Comparison of ENCODE assay signal across 23 cellular contexts in genomic region chr3:185322111-185322510, GRCh38. TPM values are rescaled to one million over a fixed set of nuclear protein-coding genes. Genes with fewer than 3 reads are reported as not detected.
A peak's percentile ranks its signal among the peaks of the same experiment; 100 is the strongest.
DNase-seq lines count a peak whose midpoint lies in the region; ATAC-seq, FAIRE-seq and TF ChIP-seq lines count a peak whose summit lies in the region.
"Had no signal": no experiment of that assay in that cellular context is flagged by ENCODE, and none has a peak within 500 bp of the region (broad histone marks: within the 10 kb centered on the region; RNA-seq: fewer than 3 reads in every experiment).

No MANE protein-coding gene starts in this region.

- CTCF ChIA-PET in A549 (lab: Yijun Ruan, JAX), result no interaction called here
- CTCF ChIA-PET in Panc1 (lab: Charles Lee), result no interaction called here

- no peaks in the 10 kb centered on the region for H3K4me1 Mint-ChIP-seq in H9

- WGBS in A549 (ENCODE audit: missing lambda C conversion rate), result 84% methylated on average over 3 of the region's 3 CpGs
- 80% methylated on average over 3 of the region's 3 CpGs for WGBS in hepatocyte (ENCODE audit: low lambda C conversion rate, missing lambda C conversion rate)
- WGBS in H9 (ENCODE audit: extremely low coverage, insufficient read length, low lambda C conversion rate), result no CpG with 5 or more reads among the region's 3 CpGs

- H3K27ac ChIP-seq in A549 (peak overlapping the region; percentile 44 to 59; a peak in 4 of 6 replicates), KMS-11 (no peak overlapping the region; the same call in 1 of the 2 replicates), Panc1 (ENCODE audit: low read length) (peak overlapping the region; percentile 55; the same call in 1 of the 2 replicates), hepatocyte (no peak overlapping the region), H9 (ENCODE audit: insufficient read length, low read depth, low read length) (no peak overlapping the region)
- H3K27ac ChIP-seq: 22Rv1, BLaER1 had no signal

- no peaks in the 10 kb centered on the region for H3K9me2 ChIP-seq in hepatocyte (replicated peaks; ENCODE audit: insufficient read depth)

- intact Hi-C loops in Panc1 (cut with micrococcal nuclease; ENCODE audit: unreplicated experiment), result no loop called here

- H3K36me3 ChIP-seq in KMS-11 (ENCODE audit: insufficient read depth), result no peaks in the 10 kb centered on the region
- H3K36me3 ChIP-seq in Panc1 (ENCODE audit: control insufficient read depth, insufficient read depth, low read length), result no peaks in the 10 kb centered on the region
- no peaks in the 10 kb centered on the region for H3K36me3 ChIP-seq in hepatocyte (replicated peaks; ENCODE audit: insufficient read depth, low read depth)
- H3K36me3 ChIP-seq: BLaER1 had no signal

- H2AK5ac ChIP-seq in H9 (ENCODE audit: insufficient read length, low read length), result no peak overlapping the region

- TF ChIP-seq POLR2A in A549 (IDR thresholded peaks at IDR 0.05; ENCODE audit: low read length), result no peak

- H3K14ac ChIP-seq in H9 (ENCODE audit: insufficient read depth, low read length), result no peak overlapping the region

- H4K8ac ChIP-seq in H9 (replicated peaks; ENCODE audit: insufficient read length, low read depth, low read length), result no peak overlapping the region

- H3K27me3 Mint-ChIP-seq in H9 (ENCODE audit: low read depth), result peaks cover 6% of the 10 kb centered on the region; the same call in 1 of the 2 replicates
- H3K27me3 Mint-ChIP-seq: CD4-positive, alpha-beta T cell had no signal

- H3K18ac ChIP-seq in H9 (ENCODE audit: insufficient read length, low read depth, low read length), result no peak overlapping the region

- TF ChIP-seq RAD21 in A549 (conservative IDR thresholded peaks at IDR 0.05 in 1 of 2, IDR thresholded peaks at IDR 0.05 in 1 of 2), result no peak

- no peak overlapping the region for H3T11ph ChIP-seq in H9 (ENCODE audit: low read length)

- H3K4me1 ChIP-seq in A549 (peaks cover 20% of the 10 kb centered on the region), KMS-11 (ENCODE audit: low read depth, poor library complexity, severe bottlenecking) (peaks cover 36% of the 10 kb centered on the region), Panc1 (ENCODE audit: control insufficient read depth, insufficient read depth, low read length) (peaks cover 15% of the 10 kb centered on the region), hepatocyte (ENCODE audit: insufficient read depth) (peaks cover 8% of the 10 kb centered on the region), H9 (ENCODE audit: insufficient read depth, low read length) (no peaks in the 10 kb centered on the region)
- H3K4me1 ChIP-seq: BLaER1 had no signal

- ATAC-seq in A549 (no peak), Panc1 (no peak), GM21825 (IDR thresholded peaks at IDR 0.05; ENCODE audit: unreplicated experiment) (no peak)
- ATAC-seq: HepG2 had no signal

- no peak overlapping the region for H2BK12ac ChIP-seq in H9 (ENCODE audit: insufficient read length, low read depth, low read length)

- no peak overlapping the region for H2BK20ac ChIP-seq in H9 (ENCODE audit: low read depth, low read length, poor library complexity, severe bottlenecking)

- H4K91ac ChIP-seq in H9 (ENCODE audit: insufficient read length, low read depth, low read length), result no peak overlapping the region

- no peaks in the 10 kb centered on the region for H3K36me3 Mint-ChIP-seq in H9 (ENCODE audit: insufficient read depth in 1 of 3, low read depth in 3 of 3)

- no peak overlapping the region for H4K5ac ChIP-seq in H9 (ENCODE audit: insufficient read length, low read depth, low read length)

- H3K4me3 Mint-ChIP-seq in H9, result no peak overlapping the region
- H3K4me3 Mint-ChIP-seq: CD4-positive, alpha-beta T cell; HFFc6 had no signal

- H2AFZ ChIP-seq in KMS-11 (ENCODE audit: low read depth) (peak overlapping the region; percentile 38; the same call in 1 of the 2 replicates), hepatocyte (no peak overlapping the region), H9 (ENCODE audit: low read length) (no peak overlapping the region)

- H3K56ac ChIP-seq in H9 (ENCODE audit: insufficient read length, low read depth, low read length), result no peak overlapping the region

- in situ Hi-C loops in Panc1 (cut with HindIII; ENCODE audit: low pct_unique_long_range_greater_than_20kb, low sequenced_read_pairs), result no loop called here

- H3K9me3 ChIP-seq in A549, result no peaks in the 10 kb centered on the region
- no peaks in the 10 kb centered on the region for H3K9me3 ChIP-seq in Panc1 (ENCODE audit: control insufficient read depth, insufficient read depth, low read depth, low read length)
- no peaks in the 10 kb centered on the region for H3K9me3 ChIP-seq in hepatocyte (ENCODE audit: low read depth)
- H3K9me3 ChIP-seq in H9 (ENCODE audit: control insufficient read depth, low read depth, low read length), result no peaks in the 10 kb centered on the region
- H3K9me3 ChIP-seq: BLaER1 had no signal

- POLR2A ChIA-PET in A549 (lab: Yijun Ruan, JAX) (no interaction called here), Panc1 (lab: Charles Lee) (no interaction called here)

- TF ChIP-seq CTCF in A549 (IDR thresholded peaks at IDR 0.05) (no peak), KMS-11 (conservative IDR thresholded peaks at IDR 0.05; ENCODE audit: low read depth, low read length) (no peak), Panc1 (IDR thresholded peaks at IDR 0.05) (no peak), hepatocyte (IDR thresholded peaks at IDR 0.05; ENCODE audit: poor library complexity) (no peak), H9 (conservative IDR thresholded peaks at IDR 0.05) (no peak)

- H3K79me2 ChIP-seq in KMS-11 (ENCODE audit: insufficient read depth, low read depth) (no peaks in the 10 kb centered on the region), hepatocyte (no peaks in the 10 kb centered on the region), H9 (ENCODE audit: insufficient read depth, low read length) (no peaks in the 10 kb centered on the region)

- no peak overlapping the region for H2BK15ac ChIP-seq in H9 (ENCODE audit: low read depth, low read length)

- no peaks in the 10 kb centered on the region for H3K23me2 ChIP-seq in H9 (ENCODE audit: insufficient read length, low read depth, low read length, poor library complexity, severe bottlenecking)

- no peak overlapping the region for H3K4ac ChIP-seq in H9 (ENCODE audit: low read depth, low read length)

- no peaks in the 10 kb centered on the region for H3K79me1 ChIP-seq in H9 (ENCODE audit: insufficient read depth, low read depth, low read length, poor library complexity, severe bottlenecking)

- no peak overlapping the region for H3K23ac ChIP-seq in H9 (ENCODE audit: insufficient read length, low read depth, low read length)

- H3K9me3 Mint-ChIP-seq in H9, result no peaks in the 10 kb centered on the region
- H3K9me3 Mint-ChIP-seq: CD4-positive, alpha-beta T cell; HFFc6 had no signal

- DNase-seq in A549 (ENCODE audit: low read depth in 1 of 2, low spot score in 1 of 2), result no peak
- DNase-seq in Panc1 (ENCODE audit: low read depth, low spot score), result no peak
- no peak for DNase-seq in hepatocyte (ENCODE audit: low spot score)
- no peak for DNase-seq in activated CD4-positive, alpha-beta T cell treated with anti-CD3 and anti-CD28 coated beads, Interleukin-2, amount 50 U/mL, for 48 hours
- no peak for DNase-seq in H9
- DNase-seq in NCI-H1436 (lab: John Stamatoyannopoulos, UW), result no peak
- DNase-seq: AML-193; CD4-positive, alpha-beta T cell; DMS153; DMS79 treated with DMSO at 0.1 percent for 48 hours; EL; HCEC 1CT; HFFc6 had no signal

- no peak for TF ChIP-seq EP300 in A549 (IDR thresholded peaks at IDR 0.05)

- H2BK120ac ChIP-seq in H9 (ENCODE audit: low read depth, low read length, poor library complexity, severe bottlenecking), result no peak overlapping the region

- H3K27me3 ChIP-seq in KMS-11 (ENCODE audit: insufficient read depth, low read depth) (no peaks in the 10 kb centered on the region), Panc1 (ENCODE audit: control insufficient read depth, insufficient read depth, low read length) (no peaks in the 10 kb centered on the region), hepatocyte (no peaks in the 10 kb centered on the region), H9 (ENCODE audit: insufficient read depth, low read length) (no peaks in the 10 kb centered on the region)
- H3K27me3 ChIP-seq: BLaER1 had no signal

- no TSS peak for BruUV-seq in Panc1 (replicated peaks; lab: Mats Ljungman, UMichigan)

- no peak overlapping the region for H3K27ac Mint-ChIP-seq in H9
- H3K27ac Mint-ChIP-seq: CD4-positive, alpha-beta T cell; HFFc6 had no signal

- H4K20me1 ChIP-seq in KMS-11 (ENCODE audit: insufficient read depth), result no peaks in the 10 kb centered on the region
- H4K20me1 ChIP-seq in hepatocyte (ENCODE audit: insufficient read depth, poor library complexity, severe bottlenecking), result no peaks in the 10 kb centered on the region
- no peaks in the 10 kb centered on the region for H4K20me1 ChIP-seq in H9 (ENCODE audit: control insufficient read depth, insufficient read depth, insufficient read length)
- H4K20me1 ChIP-seq: BLaER1 had no signal

- no peak overlapping the region for H2BK5ac ChIP-seq in H9 (ENCODE audit: insufficient read length, low read length)

- no peak for FAIRE-seq in A549 (lab: Jason Lieb, UNC)
- FAIRE-seq: D721Med, G401.6, GM12892, H1, HepG2, HTR-8/SVneo had no signal

- H3K4me3 ChIP-seq in A549 (no peak overlapping the region), KMS-11 (IDR thresholded peaks at IDR 0.05; ENCODE audit: insufficient read depth, low read depth, low read length) (no peak overlapping the region), Panc1 (ENCODE audit: low read depth in 2 of 2, low read length in 2 of 2) (no peak overlapping the region), hepatocyte (no peak overlapping the region)
- H3K4me3 ChIP-seq: BLaER1 had no signal

- H3K4me2 ChIP-seq in A549 (peak overlapping the region; percentile 43; the same call in 2 of the 3 replicates), KMS-11 (peak overlapping the region; percentile 64), hepatocyte (peak overlapping the region; percentile 28), H9 (ENCODE audit: insufficient read depth, insufficient read length, low read length) (no peak overlapping the region)
- H3K4me2 ChIP-seq: BLaER1 had no signal

- H3K9ac ChIP-seq in KMS-11, result no peak overlapping the region
- no peak overlapping the region for H3K9ac ChIP-seq in H9 (ENCODE audit: extremely low read depth, insufficient read length, low read length)
- H3K9ac ChIP-seq: BLaER1 had no signal

TF ChIP-seq in A549, 52 proteins besides CTCF, POLR2A, EP300 and RAD21 (continues in another document):
- no peak for TF ChIP-seq FOXS1 (CRISPR knock-in tag; IDR thresholded peaks at IDR 0.05)

RNA-seq across cellular contexts. Expression of gene MAP3K13, which starts 40.8 kb away (rescaled TPM):
- polyA plus RNA-seq in A549 (2011; rRNA removed) (19.9 and 23.2 TPM in 2 replicates), A549 (2017; fragmentation: RNase III; extraction: RNeasy Plus Mini Kit Qiagen cat#74134 plus additional on column Dnase treatment) (15.8 to 16.3 TPM (median 15.9 TPM) in 3 replicates), hepatocyte (58.8 and 65.3 TPM in 2 replicates)
- polyA plus RNA-seq in A549 (2012; cell fraction: cytosol; rRNA removed), result 6.5 and 6.9 TPM in 2 replicates
- 1.4 and 2.1 TPM in 2 replicates for polyA plus RNA-seq in A549 (2012; cell fraction: nucleus; rRNA removed)
- polyA minus RNA-seq in A549 (2011; rRNA and poly(A)+ RNA removed), result 14.9 and 16.2 TPM in 2 replicates
- total RNA-seq in Panc1 (2021; ENCODE audit: unreplicated experiment) (26.6 TPM), hepatocyte (35.4 and 43.8 TPM in 2 replicates), H9 (2021) (9.5 and 10.6 TPM in 2 replicates)
- polyA plus RNA-seq in Panc1 (2012; ENCODE audit: insufficient read length), result 13.9 TPM

Comparison
In these comparisons a context has a peak if more than half of its experiments do, and no peak if none do; other contexts are left out.
1. H3K27ac ChIP-seq: peak in A549 (2 of 2) and Panc1 (single experiment); none in KMS-11 (single experiment), hepatocyte (single experiment) and H9 (single experiment).